Comparison of ENCODE assay signal across 8 cellular contexts in the genomic region with DNA sequence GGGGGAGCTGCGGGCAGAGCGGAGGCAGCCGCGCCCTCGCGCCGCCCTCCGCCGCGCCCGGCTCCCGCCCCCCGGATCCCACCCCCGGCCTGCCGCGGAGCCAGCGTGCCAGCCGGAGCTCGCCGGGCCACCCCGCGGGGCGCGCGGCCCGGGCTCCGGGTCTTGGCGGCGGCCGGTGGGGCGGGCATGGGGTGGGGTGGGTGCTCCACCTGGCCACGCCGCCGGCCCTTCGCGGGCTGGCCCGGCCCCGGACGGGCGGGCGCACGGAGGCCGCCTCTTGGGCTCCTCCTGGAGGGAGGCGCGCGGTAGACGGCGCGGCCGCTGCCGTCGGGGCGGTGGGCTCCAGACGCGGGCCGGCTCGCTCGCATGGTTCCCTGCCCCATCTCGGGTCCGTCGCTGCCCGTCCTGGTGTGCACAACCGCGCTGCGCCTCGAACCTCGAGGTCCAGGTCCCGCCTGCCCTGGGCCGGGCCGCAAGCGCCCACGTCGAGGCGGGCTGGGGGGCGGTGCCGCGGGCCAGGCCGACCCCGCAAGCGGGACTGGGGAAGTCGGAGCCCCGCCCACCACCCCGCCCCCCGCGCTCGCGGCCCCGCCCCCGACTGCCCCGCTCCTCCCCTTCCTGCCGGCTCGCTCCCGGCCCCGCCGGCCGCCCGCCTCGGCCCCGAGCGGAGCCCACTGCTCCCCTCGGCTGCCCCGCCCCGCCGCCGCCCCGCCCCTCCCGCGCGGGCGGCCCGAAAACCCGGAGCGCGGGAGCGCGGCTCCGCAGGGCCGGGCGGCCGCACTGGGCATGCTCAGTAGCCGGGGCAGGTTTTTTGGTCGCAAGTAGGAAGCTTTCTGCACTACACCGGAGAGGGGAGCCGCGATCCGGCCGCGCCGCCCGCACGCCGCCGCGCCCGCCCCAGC. TPM values are rescaled to one million over a fixed set of nuclear protein-coding genes. Genes with fewer than 3 reads are reported as not detected.
A peak's percentile ranks its signal among the peaks of the same experiment; 100 is the strongest.
DNase-seq lines count a peak whose midpoint lies in the region; ATAC-seq and TF ChIP-seq lines count a peak whose summit lies in the region.

A gene with protein sequence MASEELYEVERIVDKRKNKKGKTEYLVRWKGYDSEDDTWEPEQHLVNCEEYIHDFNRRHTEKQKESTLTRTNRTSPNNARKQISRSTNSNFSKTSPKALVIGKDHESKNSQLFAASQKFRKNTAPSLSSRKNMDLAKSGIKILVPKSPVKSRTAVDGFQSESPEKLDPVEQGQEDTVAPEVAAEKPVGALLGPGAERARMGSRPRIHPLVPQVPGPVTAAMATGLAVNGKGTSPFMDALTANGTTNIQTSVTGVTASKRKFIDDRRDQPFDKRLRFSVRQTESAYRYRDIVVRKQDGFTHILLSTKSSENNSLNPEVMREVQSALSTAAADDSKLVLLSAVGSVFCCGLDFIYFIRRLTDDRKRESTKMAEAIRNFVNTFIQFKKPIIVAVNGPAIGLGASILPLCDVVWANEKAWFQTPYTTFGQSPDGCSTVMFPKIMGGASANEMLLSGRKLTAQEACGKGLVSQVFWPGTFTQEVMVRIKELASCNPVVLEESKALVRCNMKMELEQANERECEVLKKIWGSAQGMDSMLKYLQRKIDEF (plus strand): TSS at position 814 of the 902 bp plus-strand sequence. CDS start 380 bp downstream, outside the sequence.

- H3K36me3 Mint-ChIP-seq in T-helper 1 cell treated with Interleukin-12 subunit alpha and Interleukin-12 subunit beta and Interleukin-4 antibody, amounts not matched to agents 30 μg/mL and 1 μg/mL, for 36 hours (ENCODE audit: low read depth): peaks cover 17% of the 10 kb centered on the region

- H3K4me3 ChIP-seq in urinary bladder (ENCODE audit: low read depth, low read length): peak within 1 kb of the TSS; percentile 100

- H3K27ac ChIP-seq in urinary bladder (ENCODE audit: low read depth): peak within 1 kb of the TSS; percentile 88

- peaks cover 13% of the 10 kb centered on the region for H3K9me3 Mint-ChIP-seq in T-helper 1 cell treated with Interleukin-12 subunit alpha and Interleukin-12 subunit beta and Interleukin-4 antibody, amounts not matched to agents 30 μg/mL and 1 μg/mL, for 36 hours

- no peaks in the 10 kb centered on the region for H3K36me3 ChIP-seq in urinary bladder (ENCODE audit: insufficient read depth)

- ATAC-seq in HG02870 (IDR thresholded peaks at IDR 0.05; ENCODE audit: unreplicated experiment): peak; percentile 53
- peak; percentile 91 for ATAC-seq in left ventricle myocardium superior

- in situ Hi-C loops in GM13976 (cut with MboI; ENCODE audit: low sequenced_read_pairs, unreplicated experiment): no loop called here

- H3K27ac Mint-ChIP-seq in T-helper 1 cell treated with Interleukin-12 subunit alpha and Interleukin-12 subunit beta and Interleukin-4 antibody, amounts not matched to agents 30 μg/mL and 1 μg/mL, for 36 hours: peak within 1 kb of the TSS; percentile 75

- peaks cover 34% of the 10 kb centered on the region for H3K27me3 Mint-ChIP-seq in T-helper 1 cell treated with Interleukin-12 subunit alpha and Interleukin-12 subunit beta and Interleukin-4 antibody, amounts not matched to agents 30 μg/mL and 1 μg/mL, for 36 hours (ENCODE audit: low read depth)

- WGBS in urinary bladder: under 1% methylated on average over 125 of the region's 135 CpGs

- DNase-seq in GM13976 (ENCODE audit: low spot score) (peak; percentile 95), NCI-H146 treated with DMSO at 0.1 percent for 48 hours (lab: John Stamatoyannopoulos, UW; ENCODE audit: unreplicated experiment) (peak; percentile 28), amniotic stem cell (lab: John Stamatoyannopoulos, UW) (peak; percentile 67), left ventricle myocardium superior (peak; percentile 94), pulmonary artery endothelial cell (ENCODE audit: low read depth, low spot score) (peak; percentile 64)

- TF ChIP-seq CTCF in GM13976 (IDR thresholded peaks at IDR 0.05; ENCODE audit: borderline replicate concordance, control extremely low read depth, extremely low read depth, insufficient read depth, missing control alignments): peak; percentile 16

- intact Hi-C loops in left ventricle myocardium superior (cut with micrococcal nuclease): no loop called here

- peaks cover 28% of the 10 kb centered on the region for H3K4me1 Mint-ChIP-seq in T-helper 1 cell treated with Interleukin-12 subunit alpha and Interleukin-12 subunit beta and Interleukin-4 antibody, amounts not matched to agents 30 μg/mL and 1 μg/mL, for 36 hours (ENCODE audit: low read depth)

- H3K4me1 ChIP-seq in urinary bladder (ENCODE audit: insufficient read depth): no peaks in the 10 kb centered on the region

- H3K4me3 Mint-ChIP-seq in T-helper 1 cell treated with Interleukin-12 subunit alpha and Interleukin-12 subunit beta and Interleukin-4 antibody, amounts not matched to agents 30 μg/mL and 1 μg/mL, for 36 hours: peak within 1 kb of the TSS; percentile 86

RNA-seq across cellular contexts. Expression of the gene that starts here (rescaled TPM):
- total RNA-seq in left ventricle myocardium superior (31.8 TPM), pulmonary artery endothelial cell (26.7 and 47.2 TPM in 2 replicates), urinary bladder (38.2 TPM)
- 21.4 TPM for polyA plus RNA-seq in urinary bladder

Comparison
In these comparisons a context has a peak if more than half of its experiments do, and no peak if none do; other contexts are left out.
1. Peak in every context shown above with its lines: DNase-seq, ATAC-seq, H3K4me3 ChIP-seq and H3K27ac ChIP-seq.
2. DNase-seq: peak in every context shown above with its lines; median percentile 95 in GM13976; 94 in left ventricle myocardium superior; 67 in amniotic stem cell; 64 in pulmonary artery endothelial cell; 28 in NCI-H146 treated with DMSO at 0.1 percent for 48 hours.